1 cellular context compared by ENCODE assay signal in genomic region chr2:55232863-55233657, GRCh38.
A peak's percentile ranks its signal among the peaks of the same experiment; 100 is the strongest.
TF ChIP-seq lines count a peak whose summit lies in the region.

No MANE protein-coding gene starts in this region.

TF ChIP-seq in HepG2, 621 proteins besides CTCF, POLR2A, EP300 and RAD21 (continued from another document and continues in another):
- TF ChIP-seq ZBTB4 (CRISPR knock-in tag; IDR thresholded peaks at IDR 0.05; ENCODE audit: borderline replicate concordance) (no peak), ZNF383 (CRISPR knock-in tag; IDR thresholded peaks at IDR 0.05; ENCODE audit: borderline replicate concordance) (peak; percentile 97; the same call in 1 of the 2 replicates), RBM39 (IDR thresholded peaks at IDR 0.05; ENCODE audit: low read depth, low read length, poor library complexity, severe bottlenecking) (no peak), ISL2 (CRISPR knock-in tag; IDR thresholded peaks at IDR 0.05) (no peak; the same call in 1 of the 2 replicates), CCAR2 (optimal IDR thresholded peaks at IDR 0.05; ENCODE audit: low read depth, low read length) (no peak), ZNF543 (CRISPR knock-in tag; IDR thresholded peaks at IDR 0.05) (peak; percentile 28; the same call in 1 of the 2 replicates), ATF7 (IDR thresholded peaks at IDR 0.05) (no peak), ATF7 (CRISPR knock-in tag; IDR thresholded peaks at IDR 0.05) (peak; percentile 83), RFXAP (CRISPR knock-in tag; IDR thresholded peaks at IDR 0.05; ENCODE audit: borderline replicate concordance) (0 out of 2 replicates have a peak, but pooled peaks have one; percentile 16), SMC3 (IDR thresholded peaks at IDR 0.05; ENCODE audit: low read length) (no peak), YY1 (IDR thresholded peaks at IDR 0.05; ENCODE audit: insufficient read depth, insufficient replicate concordance, low read depth, low read length) (no peak), KLF12 (CRISPR knock-in tag; IDR thresholded peaks at IDR 0.05; ENCODE audit: borderline replicate concordance) (0 out of 2 replicates have a peak, but pooled peaks have one; percentile 64), NFE2L1 (CRISPR knock-in tag; IDR thresholded peaks at IDR 0.05; ENCODE audit: borderline replicate concordance) (no peak), ZNF776 (CRISPR knock-in tag; IDR thresholded peaks at IDR 0.05) (no peak), ZNF609 (CRISPR knock-in tag; IDR thresholded peaks at IDR 0.05; ENCODE audit: borderline replicate concordance) (peak; percentile 57; the same call in 1 of the 2 replicates), ZNF451 (CRISPR knock-in tag; IDR thresholded peaks at IDR 0.05) (no peak), ZNF280D (CRISPR knock-in tag; IDR thresholded peaks at IDR 0.05) (0 out of 2 replicates have a peak, but pooled peaks have one; percentile 37), ZNF407 (CRISPR knock-in tag; IDR thresholded peaks at IDR 0.05; ENCODE audit: not compliant biosample characterization) (peak; percentile 69), GLI4 (CRISPR knock-in tag; IDR thresholded peaks at IDR 0.05; ENCODE audit: borderline replicate concordance) (0 out of 2 replicates have a peak, but pooled peaks have one; percentile 76), ZNF235 (CRISPR knock-in tag; IDR thresholded peaks at IDR 0.05; ENCODE audit: borderline replicate concordance) (no peak; the same call in 1 of the 2 replicates), ZNF713 (CRISPR knock-in tag; IDR thresholded peaks at IDR 0.05) (no peak), TFDP1 (CRISPR knock-in tag; IDR thresholded peaks at IDR 0.05; ENCODE audit: borderline replicate concordance) (peak; percentile 36; the same call in 1 of the 2 replicates), ZNF567 (CRISPR knock-in tag; IDR thresholded peaks at IDR 0.05; ENCODE audit: borderline replicate concordance) (no peak), DMAP1 (CRISPR knock-in tag; IDR thresholded peaks at IDR 0.05) (0 out of 2 replicates have a peak, but pooled peaks have one; percentile 43), ZNF101 (CRISPR knock-in tag; IDR thresholded peaks at IDR 0.05; ENCODE audit: borderline replicate concordance, low read depth) (0 out of 2 replicates have a peak, but pooled peaks have one; percentile 65), ZNF788 (CRISPR knock-in tag; IDR thresholded peaks at IDR 0.05; ENCODE audit: borderline replicate concordance) (no peak), TAF1 (CRISPR knock-in tag; IDR thresholded peaks at IDR 0.05) (no peak), SRY (CRISPR knock-in tag; IDR thresholded peaks at IDR 0.05) (no peak; the same call in none of the 2 replicates), TEAD3 (CRISPR knock-in tag; optimal IDR thresholded peaks at IDR 0.05; ENCODE audit: borderline replicate concordance) (no peak), DNMT1 (CRISPR knock-in tag; IDR thresholded peaks at IDR 0.05) (no peak), ZBTB25 (CRISPR knock-in tag; IDR thresholded peaks at IDR 0.05) (0 out of 2 replicates have a peak, but pooled peaks have one; percentile 37)
